In the genomic region with DNA sequence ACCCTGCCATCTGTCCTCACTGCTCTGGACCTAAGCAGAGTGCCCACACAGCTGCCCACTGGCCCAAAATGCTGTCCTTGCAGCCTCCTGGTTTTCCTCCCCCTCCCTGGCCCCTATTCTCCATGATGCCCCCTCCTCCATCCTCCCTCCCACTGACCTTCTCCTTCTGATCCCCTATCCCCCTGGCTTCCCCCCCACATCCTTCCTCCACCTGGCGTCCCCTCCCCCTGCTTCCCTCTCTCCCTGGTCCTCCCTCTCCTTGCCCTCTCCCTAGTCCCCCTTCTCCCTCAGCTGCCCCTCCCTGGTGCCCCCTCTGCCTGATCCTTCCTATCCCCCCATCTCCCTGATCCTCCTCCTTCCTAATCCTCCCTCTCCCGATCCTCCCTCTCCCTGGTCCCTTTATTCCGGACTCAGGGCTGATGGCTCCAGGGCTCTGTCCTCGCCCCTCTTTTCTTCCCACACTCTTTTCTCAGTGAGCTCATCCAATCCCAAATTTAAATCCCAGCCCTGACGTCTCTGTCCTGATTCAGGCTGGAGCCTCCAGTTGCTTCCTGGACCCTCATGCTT, we compare ENCODE assay signal across 26 cellular contexts. TPM values are rescaled to one million over a fixed set of nuclear protein-coding genes. Genes with fewer than 3 reads are reported as not detected.
DNase-seq lines count a peak whose midpoint lies in the region; ATAC-seq and TF ChIP-seq lines count a peak whose summit lies in the region.
"Had no signal": no experiment of that assay in that cellular context is flagged by ENCODE, and none has a peak within 500 bp of the region (broad histone marks: within the 10 kb centered on the region; RNA-seq: fewer than 3 reads in every experiment).

No MANE protein-coding gene starts in this region.

- no peak overlapping the region for H3K4me3 Mint-ChIP-seq in CD4-positive, alpha-beta memory T cell
- H3K4me3 Mint-ChIP-seq in activated naive CD8-positive, alpha-beta T cell treated with anti-CD3 and anti-CD28 coated beads, Interleukin-2, amount 50 U/mL, for 24 hours = no peak overlapping the region
- no peak overlapping the region for H3K4me3 Mint-ChIP-seq in nephron progenitor cell
- no peak overlapping the region for H3K4me3 Mint-ChIP-seq in activated T-cell treated with anti-CD3 and anti-CD28 coated beads, Interleukin-2, amount 50 U/mL, for 4 hours

- no peaks in the 10 kb centered on the region for H3K9me3 Mint-ChIP-seq in CD4-positive, alpha-beta memory T cell
- H3K9me3 Mint-ChIP-seq in activated naive CD8-positive, alpha-beta T cell treated with anti-CD3 and anti-CD28 coated beads, Interleukin-2, amount 50 U/mL, for 24 hours = no peaks in the 10 kb centered on the region
- no peaks in the 10 kb centered on the region for H3K9me3 Mint-ChIP-seq in nephron progenitor cell
- no peaks in the 10 kb centered on the region for H3K9me3 Mint-ChIP-seq in activated T-cell treated with anti-CD3 and anti-CD28 coated beads, Interleukin-2, amount 50 U/mL, for 4 hours

- DNase-seq in NCI-H82 (lab: John Stamatoyannopoulos, UW) = peak; percentile 69
- no peak for DNase-seq in NCI-H82 treated with DMSO at 0.1 percent for 48 hours (lab: John Stamatoyannopoulos, UW; ENCODE audit: unreplicated experiment)
- no peak for DNase-seq in CD4-positive, alpha-beta memory T cell
- no peak for DNase-seq in activated naive CD8-positive, alpha-beta T cell treated with anti-CD3 and anti-CD28 coated beads, Interleukin-2, amount 50 U/mL, for 24 hours
- no peak for DNase-seq in nephron progenitor cell
- DNase-seq in activated T-cell treated with anti-CD3 and anti-CD28 coated beads, Interleukin-2, amount 50 U/mL, for 4 hours = no peak
- DNase-seq in esophagus squamous epithelium (lab: John Stamatoyannopoulos, UW) = no peak
- DNase-seq: activated CD4-positive, alpha-beta T cell treated with anti-CD3 and anti-CD28 coated beads, Interleukin-2, amount 50 U/mL, for 4 hours; activated gamma-delta T cell; dermis blood vessel endothelial cell; DND-41; midbrain; NCI-H1930; NCI-H226; PC-3; SHP77 treated with DMSO at 0.1 percent for 48 hours; stimulated activated naive CD4-positive, alpha-beta T cell treated with Interleukin-2 at 50 U/mL for 16 hours; SW 1271; tibial artery had no signal

- no peaks in the 10 kb centered on the region for H3K36me3 ChIP-seq in CD4-positive, alpha-beta memory T cell (ENCODE audit: insufficient read depth, low read length)
- no peaks in the 10 kb centered on the region for H3K36me3 ChIP-seq in esophagus squamous epithelium
- H3K36me3 ChIP-seq: neutrophil, tibial artery had no signal

- no peaks in the 10 kb centered on the region for H3K9me3 ChIP-seq in CD4-positive, alpha-beta memory T cell (ENCODE audit: control insufficient read depth in 1 of 2, low read length in 2 of 2)
- no peaks in the 10 kb centered on the region for H3K9me3 ChIP-seq in esophagus squamous epithelium
- H3K9me3 ChIP-seq: neutrophil, tibial artery had no signal

- no peak for TF ChIP-seq POLR2A in esophagus squamous epithelium (IDR thresholded peaks at IDR 0.05)

- 67 to 73% methylated on average over 5 of the region's 5 CpGs for WGBS in esophagus squamous epithelium, 2 donors

- CTCF ChIA-PET in CD4-positive, alpha-beta memory T cell (lab: Charles Lee; ENCODE audit: partially characterized antibody) = interaction anchor here (0.6 to 10.8 kb wide), 7 partner anchors 27 to 198 kb away, joined by 3 to 126 read pairs (median 3); no protein-coding TSS in a partner anchor

- TF ChIP-seq CTCF in nephron progenitor cell (IDR thresholded peaks at IDR 0.05) (no peak), esophagus squamous epithelium (IDR thresholded peaks at IDR 0.05) (no peak)

- no peak overlapping the region for H3K27ac ChIP-seq in CD4-positive, alpha-beta memory T cell (ENCODE audit: low read depth, low read length)
- H3K27ac ChIP-seq in esophagus squamous epithelium = no peak overlapping the region
- H3K27ac ChIP-seq: 22Rv1, neutrophil, tibial artery had no signal

- H3K27ac Mint-ChIP-seq in CD4-positive, alpha-beta memory T cell = peak overlapping the region; percentile 69 to 98 (median 88)
- H3K27ac Mint-ChIP-seq in activated naive CD8-positive, alpha-beta T cell treated with anti-CD3 and anti-CD28 coated beads, Interleukin-2, amount 50 U/mL, for 24 hours = peak overlapping the region; percentile 73
- H3K27ac Mint-ChIP-seq in nephron progenitor cell = peak overlapping the region; percentile 58

- no peak overlapping the region for H3K4me3 ChIP-seq in CD4-positive, alpha-beta memory T cell (ENCODE audit: low read length in 2 of 2)
- H3K4me3 ChIP-seq in esophagus squamous epithelium = no peak overlapping the region
- H3K4me3 ChIP-seq: smooth muscle cell, tibial artery had no signal

- H3K4me1 Mint-ChIP-seq in CD4-positive, alpha-beta memory T cell = peaks cover 23 to 65% (median 38%) of the 10 kb centered on the region in 4 donors
- H3K4me1 Mint-ChIP-seq in activated naive CD8-positive, alpha-beta T cell treated with anti-CD3 and anti-CD28 coated beads, Interleukin-2, amount 50 U/mL, for 24 hours = peaks cover 47% of the 10 kb centered on the region
- H3K4me1 Mint-ChIP-seq in nephron progenitor cell = peaks cover 59% of the 10 kb centered on the region
- peaks cover 41% of the 10 kb centered on the region for H3K4me1 Mint-ChIP-seq in activated T-cell treated with anti-CD3 and anti-CD28 coated beads, Interleukin-2, amount 50 U/mL, for 4 hours (ENCODE audit: low read depth)

- H3K27me3 Mint-ChIP-seq in CD4-positive, alpha-beta memory T cell = no peaks in the 10 kb centered on the region
- H3K27me3 Mint-ChIP-seq in activated naive CD8-positive, alpha-beta T cell treated with anti-CD3 and anti-CD28 coated beads, Interleukin-2, amount 50 U/mL, for 24 hours = no peaks in the 10 kb centered on the region
- H3K27me3 Mint-ChIP-seq in nephron progenitor cell (ENCODE audit: low read depth, poor library complexity) = peaks cover 16% of the 10 kb centered on the region
- no peaks in the 10 kb centered on the region for H3K27me3 Mint-ChIP-seq in activated T-cell treated with anti-CD3 and anti-CD28 coated beads, Interleukin-2, amount 50 U/mL, for 4 hours (ENCODE audit: low read depth)

- H3K4me1 ChIP-seq in CD4-positive, alpha-beta memory T cell (ENCODE audit: insufficient read depth, low read length) = peaks cover 56% of the 10 kb centered on the region
- H3K4me1 ChIP-seq in esophagus squamous epithelium = peaks cover 14 to 34% (median 15%) of the 10 kb centered on the region in 3 donors

- no peaks in the 10 kb centered on the region for H3K27me3 ChIP-seq in CD4-positive, alpha-beta memory T cell (ENCODE audit: insufficient read depth, low read length)
- peaks cover 0 to 16% (median 0%) of the 10 kb centered on the region in 4 donors for H3K27me3 ChIP-seq in esophagus squamous epithelium

- POLR2A ChIA-PET in CD4-positive, alpha-beta memory T cell (lab: Charles Lee; ENCODE audit: partially characterized antibody) = interaction anchor here (1.5 kb wide), 1 partner anchor 39 kb away, joined by 8 read pairs; no protein-coding TSS in a partner anchor

- H3K36me3 Mint-ChIP-seq in CD4-positive, alpha-beta memory T cell = no peaks in the 10 kb centered on the region
- H3K36me3 Mint-ChIP-seq in activated naive CD8-positive, alpha-beta T cell treated with anti-CD3 and anti-CD28 coated beads, Interleukin-2, amount 50 U/mL, for 24 hours (ENCODE audit: low read depth) = no peaks in the 10 kb centered on the region
- no peaks in the 10 kb centered on the region for H3K36me3 Mint-ChIP-seq in nephron progenitor cell (ENCODE audit: low read depth)
- H3K36me3 Mint-ChIP-seq in activated T-cell treated with anti-CD3 and anti-CD28 coated beads, Interleukin-2, amount 50 U/mL, for 4 hours (ENCODE audit: insufficient read depth) = no peaks in the 10 kb centered on the region

- intact Hi-C loops in CD4-positive, alpha-beta memory T cell (cut with micrococcal nuclease) = loop anchor here (5.0 kb wide), 1 partner anchor 208 kb away; a partner anchor contains a TSS
- intact Hi-C loops in esophagus squamous epithelium (cut with DNase I) = no loop called here

- ATAC-seq in activated naive CD8-positive, alpha-beta T cell treated with anti-CD3 and anti-CD28 coated beads, Interleukin-2, amount 50 U/mL, for 24 hours = no peak
- no peak for ATAC-seq in activated T-cell treated with anti-CD3 and anti-CD28 coated beads, Interleukin-2, amount 50 U/mL, for 4 hours
- ATAC-seq in GM18870 (IDR thresholded peaks at IDR 0.05; ENCODE audit: unreplicated experiment) = no peak
- ATAC-seq: left lobe of liver, PC-3 had no signal

RNA-seq across cellular contexts. Expression of a gene that starts 17.9 kb away (rescaled TPM):
- 10 to 100 TPM; 50.0 to 62.2 TPM for total RNA-seq in CD4-positive, alpha-beta memory T cell
- polyA plus RNA-seq in CD4-positive, alpha-beta memory T cell = 10 to 100 TPM in 1 of 2 donors, 1 to 10 TPM in 1; 5.4 to 15.2 TPM
- 10 to 100 TPM; 29.5 to 37.0 (median 34.3) TPM for total RNA-seq in activated T-cell treated with anti-CD3 and anti-CD28 coated beads, Interleukin-2, amount 50 U/mL, for 4 hours
- total RNA-seq in esophagus squamous epithelium = 10 to 100 TPM; 27.0 to 38.5 (median 33.7) TPM

RNA-seq across cellular contexts. Expression of a gene that starts 18.4 kb away (rescaled TPM):
- total RNA-seq in CD4-positive, alpha-beta memory T cell = not detected
- polyA plus RNA-seq in CD4-positive, alpha-beta memory T cell = not detected
- not detected for total RNA-seq in activated T-cell treated with anti-CD3 and anti-CD28 coated beads, Interleukin-2, amount 50 U/mL, for 4 hours
- 10 to 100 TPM in 2 of 4 donors, 1 to 10 TPM in 2; 1.3 to 12.8 (median 6.9) TPM for total RNA-seq in esophagus squamous epithelium

RNA-seq across cellular contexts. Expression of a gene that starts 20.7 kb away (rescaled TPM):
- total RNA-seq in CD4-positive, alpha-beta memory T cell = not detected
- not detected for polyA plus RNA-seq in CD4-positive, alpha-beta memory T cell
- total RNA-seq in activated T-cell treated with anti-CD3 and anti-CD28 coated beads, Interleukin-2, amount 50 U/mL, for 4 hours = not detected
- total RNA-seq in esophagus squamous epithelium = 1 to 10 TPM in 2 of 4 donors, under 1 TPM in 1, not detected in 1; 0.73 to 2.5 (median 1.4) TPM

RNA-seq across cellular contexts. Expression of a gene that starts 51.7 kb away (rescaled TPM):
- not detected for total RNA-seq in CD4-positive, alpha-beta memory T cell
- polyA plus RNA-seq in CD4-positive, alpha-beta memory T cell = not detected
- not detected for total RNA-seq in activated T-cell treated with anti-CD3 and anti-CD28 coated beads, Interleukin-2, amount 50 U/mL, for 4 hours
- total RNA-seq in esophagus squamous epithelium = not detected
- total RNA-seq: cardiac septum, dermis blood vessel endothelial cell, fibroblast of villous mesenchyme, left lobe of liver, PC-3, smooth muscle cell had no signal
- polyA plus RNA-seq: smooth muscle cell had no signal
